In genomic region chr12:91381309-91381804, GRCh38 we compare ENCODE assay signal across 8 cellular contexts.
DNase-seq lines count a peak whose midpoint lies in the region; ATAC-seq and TF ChIP-seq lines count a peak whose summit lies in the region.

No MANE protein-coding gene starts in this region.

- peaks cover 12% of the 10 kb centered on the region for H3K27me3 Mint-ChIP-seq in activated CD8-positive, alpha-beta memory T cell treated with anti-CD3 and anti-CD28 coated beads, Interleukin-2, amount 10 ng/mL, durations not matched to agents 7 days and 5 days

- no peak overlapping the region for H3K4me3 ChIP-seq in body of pancreas

- intact Hi-C loops in body of pancreas (cut with DNase I), result no loop called here

- H3K27ac Mint-ChIP-seq in activated CD8-positive, alpha-beta memory T cell treated with anti-CD3 and anti-CD28 coated beads, Interleukin-2, amount 10 ng/mL, durations not matched to agents 7 days and 5 days, result no peak overlapping the region

- peak overlapping the region in 3 of 4 donors; percentile 30 to 73 (median 56) for H3K27ac ChIP-seq in body of pancreas

- 7 to 14% methylated on average over 11 of the region's 11 CpGs for WGBS in body of pancreas, 2 donors

- DNase-seq in activated CD8-positive, alpha-beta memory T cell treated with anti-CD3 and anti-CD28 coated beads, Interleukin-2, amount 10 ng/mL, durations not matched to agents 7 days and 5 days, result peak; percentile 47
- DNase-seq in activated CD8-positive, alpha-beta memory T cell treated with anti-CD3 and anti-CD28 coated beads for 24 hours, result no peak
- DNase-seq in NCI-H2227 (lab: John Stamatoyannopoulos, UW; ENCODE audit: unreplicated experiment) (peak; percentile 94), body of pancreas (peak; percentile 28 to 67 (median 52)), hippocampal formation (lab: John Stamatoyannopoulos, UW) (peak; percentile 83 to 91), putamen (ENCODE audit: low spot score) (peak; percentile 93)
- no peak for DNase-seq in activated CD8-positive, alpha-beta memory T cell treated with anti-CD3 and anti-CD28 coated beads, Interleukin-2, amount 50 U/mL, for 48 hours

- H3K36me3 ChIP-seq in body of pancreas (replicated peaks in 1 of 2; ENCODE audit: insufficient read depth in 1 of 2, low read depth in 2 of 2), result no peaks in the 10 kb centered on the region

- no peaks in the 10 kb centered on the region for H3K9me3 Mint-ChIP-seq in activated CD8-positive, alpha-beta memory T cell treated with anti-CD3 and anti-CD28 coated beads, Interleukin-2, amount 10 ng/mL, durations not matched to agents 7 days and 5 days (ENCODE audit: low read depth)

- peak overlapping the region; percentile 67 for H3K4me3 Mint-ChIP-seq in activated CD8-positive, alpha-beta memory T cell treated with anti-CD3 and anti-CD28 coated beads, Interleukin-2, amount 10 ng/mL, durations not matched to agents 7 days and 5 days

- no peaks in the 10 kb centered on the region for H3K9me3 ChIP-seq in body of pancreas

- TF ChIP-seq POLR2A in body of pancreas (IDR thresholded peaks at IDR 0.05), result peak in 2 of 3 donors; percentile 34 to 39

- H3K4me1 Mint-ChIP-seq in activated CD8-positive, alpha-beta memory T cell treated with anti-CD3 and anti-CD28 coated beads, Interleukin-2, amount 10 ng/mL, durations not matched to agents 7 days and 5 days, result peaks cover 10% of the 10 kb centered on the region

- peaks cover 21% of the 10 kb centered on the region for H3K4me1 ChIP-seq in body of pancreas

- CTCF ChIA-PET in activated CD8-positive, alpha-beta memory T cell treated with anti-CD3 and anti-CD28 coated beads, Interleukin-2, amount 10 ng/mL, durations not matched to agents 7 days and 5 days (lab: Charles Lee), result interaction anchor here (0.7 to 2.7 kb wide), 33 partner anchors 8 to 1271 kb away, joined by 3 to 15 read pairs (median 4); partner anchors contain the start of gene BTG1

- ATAC-seq in activated CD8-positive, alpha-beta memory T cell treated with anti-CD3 and anti-CD28 coated beads, Interleukin-2, amount 10 ng/mL, durations not matched to agents 7 days and 5 days, result peak; percentile 53
- peak; percentile 81 for ATAC-seq in HG02610 (IDR thresholded peaks at IDR 0.05; ENCODE audit: unreplicated experiment)
- ATAC-seq in body of pancreas, result peak; percentile 80

- H3K36me3 Mint-ChIP-seq in activated CD8-positive, alpha-beta memory T cell treated with anti-CD3 and anti-CD28 coated beads, Interleukin-2, amount 10 ng/mL, durations not matched to agents 7 days and 5 days, result no peaks in the 10 kb centered on the region

- no peaks in the 10 kb centered on the region for H3K27me3 ChIP-seq in body of pancreas

- TF ChIP-seq CTCF in body of pancreas (IDR thresholded peaks at IDR 0.05), result no peak

Comparison
In these comparisons a context has a peak if more than half of its experiments do, and no peak if none do; other contexts are left out.
1. DNase-seq: peak in activated CD8-positive, alpha-beta memory T cell treated with anti-CD3 and anti-CD28 coated beads, Interleukin-2, amount 10 ng/mL, durations not matched to agents 7 days and 5 days (single experiment), NCI-H2227 (single experiment), body of pancreas (4 of 4), hippocampal formation (2 of 2) and putamen (single experiment); none in activated CD8-positive, alpha-beta memory T cell treated with anti-CD3 and anti-CD28 coated beads for 24 hours (single experiment) and activated CD8-positive, alpha-beta memory T cell treated with anti-CD3 and anti-CD28 coated beads, Interleukin-2, amount 50 U/mL, for 48 hours (single experiment).
2. Peak in every context shown above with its lines, with median percentiles within 50 percentile points of each other: ATAC-seq.